ENCODE assay signal across 17 cellular contexts in the genomic region with DNA sequence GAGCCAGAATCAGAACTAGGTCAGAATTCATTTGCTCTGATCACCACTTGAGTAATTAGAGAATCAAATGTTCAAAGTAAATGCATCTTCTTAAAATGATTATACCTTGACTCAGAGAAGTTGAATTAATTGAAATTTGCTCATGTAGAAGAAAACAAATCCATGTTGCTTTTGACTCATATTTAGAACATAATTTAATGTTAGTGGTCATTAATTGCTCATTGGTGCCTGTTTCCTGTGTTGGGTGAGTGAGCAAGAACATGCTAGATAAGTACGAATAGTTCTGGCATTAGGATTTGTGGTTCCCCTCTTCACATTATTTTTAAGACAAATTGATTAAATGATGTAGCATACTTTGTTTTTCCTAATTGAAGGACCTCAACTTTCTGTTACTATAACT. TPM values are rescaled to one million over a fixed set of nuclear protein-coding genes. Genes with fewer than 3 reads are reported as not detected.
DNase-seq lines count a peak whose midpoint lies in the region; ATAC-seq and TF ChIP-seq lines count a peak whose summit lies in the region.
"Had no signal": no experiment of that assay in that cellular context is flagged by ENCODE, and none has a peak within 500 bp of the region (broad histone marks: within the 10 kb centered on the region; RNA-seq: fewer than 3 reads in every experiment).

No MANE protein-coding gene starts in this region.

- no peak overlapping the region for H2AFZ ChIP-seq in GM23248

- no peak for ATAC-seq in T-helper 17 cell
- ATAC-seq: Panc1, Right ventricle myocardium inferior had no signal

- no peaks in the 10 kb centered on the region for H3K36me3 Mint-ChIP-seq in T-helper 17 cell (ENCODE audit: low read depth)
- H3K36me3 Mint-ChIP-seq: CD4-positive, CD25-positive, alpha-beta regulatory T cell had no signal

- no peak overlapping the region for H3K27ac ChIP-seq in GM23248

- H3K27ac Mint-ChIP-seq in T-helper 17 cell: peak overlapping the region; percentile 79
- H3K27ac Mint-ChIP-seq: B cell; CD4-positive, CD25-positive, alpha-beta regulatory T cell; HFFc6 had no signal

- H3K27me3 ChIP-seq in GM23248 (replicated peaks; ENCODE audit: insufficient read depth): no peaks in the 10 kb centered on the region

- no peak for TF ChIP-seq CTCF in epithelial cell of esophagus (IDR thresholded peaks at IDR 0.05; ENCODE audit: insufficient read depth, low read depth, low read length, missing control alignments)

- H3K4me1 ChIP-seq in GM23248 (ENCODE audit: insufficient read depth): peaks cover 33% of the 10 kb centered on the region

- H3K4me1 Mint-ChIP-seq in T-helper 17 cell: peaks cover 29% of the 10 kb centered on the region

- H3K27me3 Mint-ChIP-seq in T-helper 17 cell: no peaks in the 10 kb centered on the region
- H3K27me3 Mint-ChIP-seq: CD4-positive, CD25-positive, alpha-beta regulatory T cell had no signal

- H4K20me1 ChIP-seq in GM23248 (ENCODE audit: insufficient read depth): peaks cover 33% of the 10 kb centered on the region

- no peak overlapping the region for H3K4me3 Mint-ChIP-seq in T-helper 17 cell
- H3K4me3 Mint-ChIP-seq: B cell; CD4-positive, CD25-positive, alpha-beta regulatory T cell; HFFc6 had no signal

- no peaks in the 10 kb centered on the region for H3K9me2 ChIP-seq in GM23248 (ENCODE audit: insufficient read depth)

- H3K4me3 ChIP-seq in GM23248 (no peak overlapping the region), epithelial cell of esophagus (ENCODE audit: low read length) (no peak overlapping the region)

- DNase-seq in GM23248: peak; percentile 28
- no peak for DNase-seq in T-helper 17 cell
- DNase-seq in epithelial cell of esophagus (ENCODE audit: low read depth): peak; percentile 12
- DNase-seq in non-pigmented ciliary epithelial cell (ENCODE audit: low read depth): peak; percentile 31
- no peak for DNase-seq in DMS53 (lab: John Stamatoyannopoulos, UW)
- no peak for DNase-seq in NCI-H82 (lab: John Stamatoyannopoulos, UW)
- no peak for DNase-seq in NCI-H748 (lab: John Stamatoyannopoulos, UW; ENCODE audit: unreplicated experiment)
- DNase-seq: ACHN; CD4-positive, CD25-positive, alpha-beta regulatory T cell; HFFc6; KBM-7; NCI-H1436 treated with DMSO at 0.1 percent for 48 hours; NCI-H2081; NCI-H510A treated with DMSO at 0.1 percent for 48 hours had no signal

- H3K79me2 ChIP-seq in GM23248 (ENCODE audit: insufficient read depth): peaks cover 100% of the 10 kb centered on the region

- H3F3A ChIP-seq in GM23248 (ENCODE audit: insufficient read depth): peaks cover 35% of the 10 kb centered on the region

- in situ Hi-C loops in GM23248 (cut with MboI): no loop called here

- no peaks in the 10 kb centered on the region for H3K9me3 ChIP-seq in GM23248 (ENCODE audit: low read depth)
- no peaks in the 10 kb centered on the region for H3K9me3 ChIP-seq in T-helper 17 cell (ENCODE audit: control insufficient read depth, low read length, poor library complexity, severe bottlenecking)

- H3K4me2 ChIP-seq in GM23248 (ENCODE audit: unreplicated experiment): peak overlapping the region; percentile 7

- H3K9ac ChIP-seq in GM23248: no peak overlapping the region

- WGBS in GM23248 (ENCODE audit: low coverage in 1 of 2, low lambda C conversion rate in 2 of 2, missing lambda C conversion rate in 2 of 2), 2 experiments: 14 to 15% methylated on average over 1 of the region's 1 CpG

- no peaks in the 10 kb centered on the region for H3K36me3 ChIP-seq in GM23248 (ENCODE audit: low read depth)

RNA-seq across cellular contexts. Expression of a gene that starts 19.0 kb away (rescaled TPM):
- 17.5 and 24.0 TPM in 2 replicates for total RNA-seq in GM23248 (2014; rRNA removed; shearing (Covaris generic))
- polyA plus RNA-seq in GM23248 (2016; fragmentation: Nextera tagmentation; extraction: Ambion mirVana): 32.0 and 33.1 TPM in 2 replicates
- 10 to 100 TPM; 13.6 to 14.3 TPM for total RNA-seq in T-helper 17 cell

Comparison
In these comparisons a context has a peak if more than half of its experiments do, and no peak if none do; other contexts are left out.
1. DNase-seq: peak in GM23248 (single experiment), epithelial cell of esophagus (single experiment) and non-pigmented ciliary epithelial cell (single experiment); none in T-helper 17 cell (0 of 3), DMS53 (single experiment), NCI-H82 (single experiment) and NCI-H748 (single experiment).